In genomic region chr5:142000709-142001484, GRCh38 we compare ENCODE assay signal across 9 cellular contexts. TPM values are rescaled to one million over a fixed set of nuclear protein-coding genes. Genes with fewer than 3 reads are reported as not detected.
A peak's percentile ranks its signal among the peaks of the same experiment; 100 is the strongest.
DNase-seq lines count a peak whose midpoint lies in the region; ATAC-seq and TF ChIP-seq lines count a peak whose summit lies in the region.
"Had no signal": no experiment of that assay in that cellular context is flagged by ENCODE, and none has a peak within 500 bp of the region (broad histone marks: within the 10 kb centered on the region; RNA-seq: fewer than 3 reads in every experiment).

No MANE protein-coding gene starts in this region.

- H4K20me1 ChIP-seq in osteoblast (ENCODE audit: insufficient read depth, low read length), result peaks cover 2% of the 10 kb centered on the region

- H2AFZ ChIP-seq in osteoblast (ENCODE audit: low read length), result no peak overlapping the region

- peak; percentile 63 for TF ChIP-seq CTCF in brain microvascular endothelial cell (IDR thresholded peaks at IDR 0.05; ENCODE audit: low read depth, low read length, missing control alignments)
- TF ChIP-seq CTCF in osteoblast (IDR thresholded peaks at IDR 0.05; ENCODE audit: extremely low read depth, low read depth, low read length), result peak; percentile 44

- H3K4me1 ChIP-seq in osteoblast (ENCODE audit: insufficient read depth, low read length), result no peaks in the 10 kb centered on the region

- H3K4me2 ChIP-seq in osteoblast (ENCODE audit: insufficient read depth, low read length), result no peak overlapping the region

- H3K27me3 ChIP-seq in brain microvascular endothelial cell (replicated peaks) (no peaks in the 10 kb centered on the region), osteoblast (ENCODE audit: insufficient read depth, low read length) (no peaks in the 10 kb centered on the region)

- peak; percentile 42 for DNase-seq in NCI-H82 (lab: John Stamatoyannopoulos, UW)
- DNase-seq in NCI-H82 treated with DMSO at 0.1 percent for 48 hours (lab: John Stamatoyannopoulos, UW; ENCODE audit: unreplicated experiment), result no peak
- peak; percentile 15 to 20 for DNase-seq in Kasumi-1 (lab: John Stamatoyannopoulos, UW)
- no peak for DNase-seq in brain microvascular endothelial cell
- DNase-seq in osteoblast (ENCODE audit: insufficient read length, low spot score, missing footprints), result peak; percentile 80
- no peak for DNase-seq in NCI-H510A (lab: John Stamatoyannopoulos, UW)
- no peak for DNase-seq in stimulated activated CD4-positive, alpha-beta T cell treated with anti-CD3 and anti-CD28 coated beads, Interleukin-4, amount 100 ng/mL, for 1 hour
- DNase-seq: stimulated activated CD4-positive, alpha-beta T cell treated with anti-CD3 and anti-CD28 coated beads, Interleukin-4, amount 100 ng/mL, for 4 hours had no signal

- in situ Hi-C loops in brain microvascular endothelial cell (cut with HindIII; ENCODE audit: low pct_ligation_motif_present, low sequenced_read_pairs), result no loop called here

- no peak for ATAC-seq in GM21717 (IDR thresholded peaks at IDR 0.05; ENCODE audit: unreplicated experiment)

- H3K9me3 ChIP-seq in osteoblast (ENCODE audit: low read depth, low read length), result no peaks in the 10 kb centered on the region

- H3K27ac ChIP-seq in brain microvascular endothelial cell (no peak overlapping the region), osteoblast (ENCODE audit: low read depth, low read length) (peak overlapping the region; percentile 26)

- H3K79me2 ChIP-seq in osteoblast (ENCODE audit: insufficient read depth, low read length), result no peaks in the 10 kb centered on the region

- H3K36me3 ChIP-seq in brain microvascular endothelial cell (replicated peaks) (peaks cover 33% of the 10 kb centered on the region), osteoblast (ENCODE audit: insufficient read depth, low read length) (peaks cover 50% of the 10 kb centered on the region)

- H3K4me3 ChIP-seq in brain microvascular endothelial cell (ENCODE audit: low read depth, low read length) (no peak overlapping the region), osteoblast (ENCODE audit: insufficient read depth, low read length) (no peak overlapping the region)

RNA-seq across cellular contexts. Expression of gene GNPDA1, which starts 11.9 kb away (rescaled TPM):
- total RNA-seq in osteoblast, result 56.5 and 65.1 TPM in 2 replicates

RNA-seq across cellular contexts. Expression of gene RNF14, which starts 32.0 kb away (rescaled TPM):
- total RNA-seq in osteoblast, result 69.0 and 90.8 TPM in 2 replicates

RNA-seq across cellular contexts. Expression of gene PCDH12, which starts 42.9 kb away (rescaled TPM):
- total RNA-seq in osteoblast, result under 0.01 TPM in 1 of 2 replicates, not detected in the other

Comparison
In these comparisons a context has a peak if more than half of its experiments do, and no peak if none do; other contexts are left out.
1. DNase-seq: peak in NCI-H82 (single experiment), Kasumi-1 (2 of 2) and osteoblast (single experiment); none in NCI-H82 treated with DMSO at 0.1 percent for 48 hours (single experiment), brain microvascular endothelial cell (single experiment), NCI-H510A (single experiment) and stimulated activated CD4-positive, alpha-beta T cell treated with anti-CD3 and anti-CD28 coated beads, Interleukin-4, amount 100 ng/mL, for 1 hour (single experiment).